Comparison of ENCODE assay signal across 8 cellular contexts in genomic region chr3:185983495-185984141, GRCh38. TPM values are rescaled to one million over a fixed set of nuclear protein-coding genes. Genes with fewer than 3 reads are reported as not detected.
DNase-seq lines count a peak whose midpoint lies in the region; ATAC-seq and TF ChIP-seq lines count a peak whose summit lies in the region.

No MANE protein-coding gene starts in this region.

- DNase-seq in CD4-positive, CD25-positive, alpha-beta regulatory T cell: peak; percentile 43 to 50 (median 45)
- peak; percentile 77 for DNase-seq in HEK293T (ENCODE audit: extremely low spot score)
- peak; percentile 30 to 86 for DNase-seq in NCI-H446 (lab: John Stamatoyannopoulos, UW)
- peak; percentile 20 to 59 for DNase-seq in activated CD4-positive, alpha-beta T cell treated with anti-CD3 and anti-CD28 coated beads, Interleukin-2, amount 50 U/mL, for 24 hours (ENCODE audit: low read depth in 1 of 2, low spot score in 1 of 2)
- DNase-seq in dermis microvascular lymphatic vessel endothelial cell (ENCODE audit: low read depth in 2 of 2): peak; percentile 39 to 68
- peak; percentile 22 for DNase-seq in stimulated activated CD8-positive, alpha-beta memory T cell treated with anti-CD3 and anti-CD28 coated beads, Interleukin-12 subunit alpha, Interleukin-12 subunit beta, amount 100 ng/mL, for 1 hour (ENCODE audit: low read depth)

- no peaks in the 10 kb centered on the region for H3K36me3 ChIP-seq in CD4-positive, CD25-positive, alpha-beta regulatory T cell (ENCODE audit: control insufficient read depth, insufficient read depth, low read length)
- H3K36me3 ChIP-seq in liver (ENCODE audit: control insufficient read depth in 4 of 4, insufficient read depth in 3 of 4, low read depth in 1 of 4, low read length in 3 of 4): no peaks in the 10 kb centered on the region

- POLR2A ChIA-PET in HEK293T (lab: Yijun Ruan, JAX): no interaction called here

- 21% methylated on average over 23 of the region's 23 CpGs for WGBS in liver

- H3K4me3 ChIP-seq in CD4-positive, CD25-positive, alpha-beta regulatory T cell (ENCODE audit: low read depth, low read length): no peak overlapping the region
- no peak overlapping the region for H3K4me3 ChIP-seq in liver (ENCODE audit: low read depth in 1 of 3, low read length in 3 of 3)

- H3K9ac ChIP-seq in liver (ENCODE audit: low read depth in 1 of 2, low read length in 2 of 2): no peak overlapping the region

- H3K4me3 Mint-ChIP-seq in CD4-positive, CD25-positive, alpha-beta regulatory T cell: no peak overlapping the region

- peak; percentile 99 for TF ChIP-seq RAD21 in liver (IDR thresholded peaks at IDR 0.05)

- peak; percentile 97 for TF ChIP-seq CTCF in liver (IDR thresholded peaks at IDR 0.05; ENCODE audit: low read depth, low read length, missing input control)

- CTCF ChIA-PET in HEK293T (lab: Yijun Ruan, JAX): interaction anchor here (0.7 to 0.8 kb wide), 4 partner anchors 11 to 631 kb away, joined by 3 read pairs; no protein-coding TSS in a partner anchor

- no peaks in the 10 kb centered on the region for H3K36me3 Mint-ChIP-seq in CD4-positive, CD25-positive, alpha-beta regulatory T cell

- H3K27me3 Mint-ChIP-seq in CD4-positive, CD25-positive, alpha-beta regulatory T cell: peaks cover 7% of the 10 kb centered on the region

- H3K9me3 ChIP-seq in CD4-positive, CD25-positive, alpha-beta regulatory T cell (ENCODE audit: control insufficient read depth in 2 of 2, low read length in 2 of 2): no peaks in the 10 kb centered on the region
- H3K9me3 ChIP-seq in liver (ENCODE audit: control insufficient read depth in 4 of 4, low read length in 3 of 4): no peaks in the 10 kb centered on the region

- no peaks in the 10 kb centered on the region for H3K9me3 Mint-ChIP-seq in CD4-positive, CD25-positive, alpha-beta regulatory T cell

- H3K27ac Mint-ChIP-seq in CD4-positive, CD25-positive, alpha-beta regulatory T cell: no peak overlapping the region

- H3K27me3 ChIP-seq in CD4-positive, CD25-positive, alpha-beta regulatory T cell (ENCODE audit: control insufficient read depth, insufficient read depth, low read length): no peaks in the 10 kb centered on the region
- peaks cover 0 to 2% (median 0%) of the 10 kb centered on the region in 4 donors for H3K27me3 ChIP-seq in liver (ENCODE audit: control insufficient read depth in 4 of 4, insufficient read depth in 4 of 4, low read length in 3 of 4)

- peaks cover 5% of the 10 kb centered on the region for H3K4me1 ChIP-seq in CD4-positive, CD25-positive, alpha-beta regulatory T cell (ENCODE audit: control insufficient read depth, insufficient read depth, low read length, poor library complexity, severe bottlenecking)
- peaks cover 0 to 6% (median 0%) of the 10 kb centered on the region in 4 donors for H3K4me1 ChIP-seq in liver (ENCODE audit: control insufficient read depth in 4 of 4, insufficient read depth in 4 of 4, low read length in 3 of 4)

- ATAC-seq in CD4-positive, CD25-positive, alpha-beta regulatory T cell (ENCODE audit: low read depth in 2 of 2): peak in 1 of 2 donors; percentile 50
- ATAC-seq in HG03159 (IDR thresholded peaks at IDR 0.05; ENCODE audit: unreplicated experiment): no peak

- peaks cover 0 to 3% (median 0%) of the 10 kb centered on the region in 4 donors for H3K4me1 Mint-ChIP-seq in CD4-positive, CD25-positive, alpha-beta regulatory T cell

- no peak overlapping the region for H3K27ac ChIP-seq in CD4-positive, CD25-positive, alpha-beta regulatory T cell (ENCODE audit: insufficient read depth, low read length, poor library complexity, severe bottlenecking)
- H3K27ac ChIP-seq in liver (ENCODE audit: low read depth in 1 of 2, low read length in 2 of 2): no peak overlapping the region

TF ChIP-seq in HEK293T, 16 proteins besides CTCF, POLR2A, EP300 and RAD21:
- TF ChIP-seq CTBP1 (IDR thresholded peaks at IDR 0.05; ENCODE audit: borderline replicate concordance): no peak
- no peak for TF ChIP-seq ZNF384 (IDR thresholded peaks at IDR 0.05)
- TF ChIP-seq L3MBTL2 (conservative IDR thresholded peaks at IDR 0.05): no peak
- TF ChIP-seq PKNOX1 (IDR thresholded peaks at IDR 0.05): no peak
- no peak for TF ChIP-seq SUZ12 (IDR thresholded peaks at IDR 0.05)
- TF ChIP-seq BHLHE40 (IDR thresholded peaks at IDR 0.05; ENCODE audit: borderline replicate concordance): no peak
- TF ChIP-seq NFRKB (IDR thresholded peaks at IDR 0.05): no peak
- TF ChIP-seq ELF4 (IDR thresholded peaks at IDR 0.05): no peak

TF ChIP-seq in liver, 16 proteins besides CTCF, POLR2A, EP300 and RAD21:
- TF ChIP-seq NR2F2 (IDR thresholded peaks at IDR 0.05) (no peak), HNF4G (IDR thresholded peaks at IDR 0.05) (peak; percentile 73), JUND (IDR thresholded peaks at IDR 0.05) (no peak), SP1 (IDR thresholded peaks at IDR 0.05) (no peak), GABPA (IDR thresholded peaks at IDR 0.05 in 1 of 2, conservative IDR thresholded peaks at IDR 0.05 in 1 of 2) (no peak), FOXA1 (IDR thresholded peaks at IDR 0.05) (no peak), REST (IDR thresholded peaks at IDR 0.05) (no peak), YY1 (IDR thresholded peaks at IDR 0.05) (no peak), ZBTB33 (IDR thresholded peaks at IDR 0.05) (no peak), FOXA2 (IDR thresholded peaks at IDR 0.05) (no peak), RXRA (IDR thresholded peaks at IDR 0.05) (peak; percentile 14 to 64), ATF3 (IDR thresholded peaks at IDR 0.05) (no peak), EGR1 (IDR thresholded peaks at IDR 0.05; ENCODE audit: low read depth in 2 of 2) (no peak), MAX (IDR thresholded peaks at IDR 0.05) (no peak), TAF1 (conservative IDR thresholded peaks at IDR 0.05) (no peak), HNF4A (conservative IDR thresholded peaks at IDR 0.05) (peak; percentile 89 to 98)

RNA-seq across cellular contexts. Expression of gene TRA2B, which starts 45.8 kb away (rescaled TPM):
- total RNA-seq in CD4-positive, CD25-positive, alpha-beta regulatory T cell: 631 TPM
- polyA plus RNA-seq in CD4-positive, CD25-positive, alpha-beta regulatory T cell: 100 to 1,000 TPM; 187 to 233 (median 205) TPM
- total RNA-seq in dermis microvascular lymphatic vessel endothelial cell: 174 and 191 TPM in 2 replicates
- total RNA-seq in liver: 100 to 1,000 TPM in 1 of 2 donors, 10 to 100 TPM in 1; 96.2 to 106 TPM
- polyA plus RNA-seq in liver: 10 to 100 TPM; 31.8 to 44.5 TPM

Comparison
In these comparisons a context has a peak if more than half of its experiments do, and no peak if none do; other contexts are left out.
1. DNase-seq: peak in every context shown above with its lines; median percentile 77 in HEK293T; 58 in NCI-H446; 54 in dermis microvascular lymphatic vessel endothelial cell; 45 in CD4-positive, CD25-positive, alpha-beta regulatory T cell; 40 in activated CD4-positive, alpha-beta T cell treated with anti-CD3 and anti-CD28 coated beads, Interleukin-2, amount 50 U/mL, for 24 hours; 22 in stimulated activated CD8-positive, alpha-beta memory T cell treated with anti-CD3 and anti-CD28 coated beads, Interleukin-12 subunit alpha, Interleukin-12 subunit beta, amount 100 ng/mL, for 1 hour.